Comparison of ENCODE assay signal across 1 cellular context in genomic region chr21:45534591-45535331, GRCh38.
TF ChIP-seq lines count a peak whose summit lies in the region.

No MANE protein-coding gene starts in this region.

TF ChIP-seq in GM23338, 12 proteins besides CTCF, POLR2A, EP300 and RAD21 (continued from another document):
- TF ChIP-seq ZNF462 (CRISPR knock-in tag; IDR thresholded peaks at IDR 0.05): no peak
- TF ChIP-seq NANOG (IDR thresholded peaks at IDR 0.05; ENCODE audit: borderline replicate concordance): no peak
- no peak for TF ChIP-seq EZH2phosphoT487 (IDR thresholded peaks at IDR 0.05; ENCODE audit: unreplicated experiment)
- TF ChIP-seq ZNF331 (CRISPR knock-in tag; IDR thresholded peaks at IDR 0.05; ENCODE audit: low read depth): no peak
- TF ChIP-seq, protein P1, sequence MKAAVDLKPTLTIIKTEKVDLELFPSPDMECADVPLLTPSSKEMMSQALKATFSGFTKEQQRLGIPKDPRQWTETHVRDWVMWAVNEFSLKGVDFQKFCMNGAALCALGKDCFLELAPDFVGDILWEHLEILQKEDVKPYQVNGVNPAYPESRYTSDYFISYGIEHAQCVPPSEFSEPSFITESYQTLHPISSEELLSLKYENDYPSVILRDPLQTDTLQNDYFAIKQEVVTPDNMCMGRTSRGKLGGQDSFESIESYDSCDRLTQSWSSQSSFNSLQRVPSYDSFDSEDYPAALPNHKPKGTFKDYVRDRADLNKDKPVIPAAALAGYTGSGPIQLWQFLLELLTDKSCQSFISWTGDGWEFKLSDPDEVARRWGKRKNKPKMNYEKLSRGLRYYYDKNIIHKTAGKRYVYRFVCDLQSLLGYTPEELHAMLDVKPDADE (IDR thresholded peaks at IDR 0.05): no peak
- TF ChIP-seq EZH2 (IDR thresholded peaks at IDR 0.05; ENCODE audit: low read depth, unreplicated experiment): no peak
- TF ChIP-seq JUNB (IDR thresholded peaks at IDR 0.05; ENCODE audit: unreplicated experiment): no peak
